Comparison of ENCODE assay signal across 8 cellular contexts in the genomic region with DNA sequence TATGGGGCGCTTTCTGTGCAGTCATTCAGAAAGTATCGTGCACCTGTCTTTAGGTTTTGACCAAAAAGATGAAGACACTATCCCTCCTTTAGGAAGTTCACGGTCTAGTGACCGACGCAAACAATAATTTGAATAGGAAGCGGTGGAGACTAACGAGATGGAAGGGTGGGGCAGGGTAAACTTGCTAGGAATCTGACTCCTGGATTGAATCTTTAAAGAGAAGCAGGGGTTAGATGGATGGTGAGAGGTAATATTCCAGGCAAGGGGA. TPM values are rescaled to one million over a fixed set of nuclear protein-coding genes. Genes with fewer than 3 reads are reported as not detected.
DNase-seq lines count a peak whose midpoint lies in the region; ATAC-seq lines count a peak whose summit lies in the region.

No MANE protein-coding gene starts in this region.

- H2BK5ac ChIP-seq in trophoblast cell (ENCODE audit: low read depth, low read length, poor library complexity) = no peak overlapping the region

- H3K4me3 Mint-ChIP-seq in activated T-cell treated with anti-CD3 and anti-CD28 coated beads, Interleukin-2, amount 50 U/mL, for 4 hours = peak overlapping the region; percentile 100

- no peak overlapping the region for H3K23ac ChIP-seq in trophoblast cell (ENCODE audit: low read length)

- no peak overlapping the region for H2BK120ac ChIP-seq in trophoblast cell (ENCODE audit: insufficient read depth, low read length, poor library complexity)

- peak overlapping the region; percentile 77 for H4K12ac ChIP-seq in trophoblast cell (ENCODE audit: low read depth, low read length)

- H3K27me3 ChIP-seq in endocrine pancreas (ENCODE audit: control insufficient read depth, insufficient read depth, low read length) (no peaks in the 10 kb centered on the region), trophoblast cell (ENCODE audit: insufficient read depth, low read length) (no peaks in the 10 kb centered on the region)

- no peak overlapping the region for H3K27ac ChIP-seq in trophoblast cell (ENCODE audit: low read depth, low read length)

- peak overlapping the region; percentile 42 for H4K91ac ChIP-seq in trophoblast cell (ENCODE audit: low read depth, low read length)

- H3K4ac ChIP-seq in trophoblast cell (ENCODE audit: low read depth, low read length) = no peak overlapping the region

- no peak overlapping the region for H2BK12ac ChIP-seq in trophoblast cell (ENCODE audit: low read length)

- H3K18ac ChIP-seq in trophoblast cell (ENCODE audit: low read length) = no peak overlapping the region

- H3K9me3 Mint-ChIP-seq in activated T-cell treated with anti-CD3 and anti-CD28 coated beads, Interleukin-2, amount 50 U/mL, for 4 hours = no peaks in the 10 kb centered on the region

- no peak for ATAC-seq in activated T-cell treated with anti-CD3 and anti-CD28 coated beads, Interleukin-2, amount 50 U/mL, for 4 hours
- no peak for ATAC-seq in GM19351 (IDR thresholded peaks at IDR 0.05; ENCODE audit: unreplicated experiment)
- no peak for ATAC-seq in GM21528 (IDR thresholded peaks at IDR 0.05; ENCODE audit: low FRiP score, unreplicated experiment)

- H3K4me1 Mint-ChIP-seq in activated T-cell treated with anti-CD3 and anti-CD28 coated beads, Interleukin-2, amount 50 U/mL, for 4 hours (ENCODE audit: low read depth) = peaks cover 40% of the 10 kb centered on the region

- H4K8ac ChIP-seq in trophoblast cell (ENCODE audit: low read depth, low read length) = peak overlapping the region; percentile 85

- DNase-seq in activated T-cell treated with anti-CD3 and anti-CD28 coated beads, Interleukin-2, amount 50 U/mL, for 4 hours = no peak
- DNase-seq in activated T-cell treated with anti-CD3 and anti-CD28 coated beads, Interleukin-2, amount 50 U/mL, for 1 hour = no peak
- DNase-seq in NCI-H69 (lab: John Stamatoyannopoulos, UW) (peak; percentile 76), trophoblast cell (no peak), RKO (ENCODE audit: low spot score) (no peak)

- H3K4me1 ChIP-seq in endocrine pancreas (ENCODE audit: control insufficient read depth, insufficient read depth, low read length) (peaks cover 22% of the 10 kb centered on the region), trophoblast cell (ENCODE audit: control insufficient read depth in 1 of 2, insufficient read depth in 2 of 2, low read length in 2 of 2) (no peaks in the 10 kb centered on the region)

- WGBS in trophoblast cell (ENCODE audit: extremely low coverage, insufficient coverage, insufficient read length) = no CpG with 5 or more reads among the region's 7 CpGs

- peaks cover 11% of the 10 kb centered on the region for H3K36me3 Mint-ChIP-seq in activated T-cell treated with anti-CD3 and anti-CD28 coated beads, Interleukin-2, amount 50 U/mL, for 4 hours (ENCODE audit: insufficient read depth)

- no peak overlapping the region for H2AK5ac ChIP-seq in trophoblast cell (ENCODE audit: low read length)

- H2AFZ ChIP-seq in trophoblast cell (ENCODE audit: insufficient read depth, low read length, poor library complexity) = peak overlapping the region; percentile 83

- peaks cover 7% of the 10 kb centered on the region for H3K79me1 ChIP-seq in trophoblast cell (ENCODE audit: low read length)

- H3K9ac ChIP-seq in endocrine pancreas (ENCODE audit: control insufficient read depth, insufficient read depth, low read length) (peak overlapping the region; percentile 1), trophoblast cell (ENCODE audit: low read length) (no peak overlapping the region)

- peaks cover 9% of the 10 kb centered on the region for H3K79me2 ChIP-seq in trophoblast cell (ENCODE audit: control insufficient read depth, insufficient read depth, low read length, poor library complexity)

- H3K9me3 ChIP-seq in endocrine pancreas (ENCODE audit: control insufficient read depth, low read length) (no peaks in the 10 kb centered on the region), trophoblast cell (ENCODE audit: insufficient read depth, low read depth, low read length) (no peaks in the 10 kb centered on the region)

- no peaks in the 10 kb centered on the region for H3K27me3 Mint-ChIP-seq in activated T-cell treated with anti-CD3 and anti-CD28 coated beads, Interleukin-2, amount 50 U/mL, for 4 hours (ENCODE audit: low read depth)

- no peak overlapping the region for H3K14ac ChIP-seq in trophoblast cell (ENCODE audit: low read length)

- H3K36me3 ChIP-seq in endocrine pancreas (ENCODE audit: control insufficient read depth, insufficient read depth, low read length) (no peaks in the 10 kb centered on the region), trophoblast cell (ENCODE audit: control insufficient read depth in 1 of 2, insufficient read depth in 2 of 2, low read length in 2 of 2) (peaks cover 0 to 1% of the 10 kb centered on the region in 2 experiments)

- peak overlapping the region; percentile 74 for H3K4me2 ChIP-seq in trophoblast cell (ENCODE audit: low read length)

- peak overlapping the region; percentile 78 for H3K4me3 ChIP-seq in endocrine pancreas (ENCODE audit: control insufficient read depth, insufficient read depth, low read length)
- no peak overlapping the region for H3K4me3 ChIP-seq in trophoblast cell (ENCODE audit: low read depth, low read length)

RNA-seq across cellular contexts. Expression of a gene that starts 0.6 kb away (rescaled TPM):
- total RNA-seq in activated T-cell treated with anti-CD3 and anti-CD28 coated beads, Interleukin-2, amount 50 U/mL, for 4 hours = 100 to 1,000 TPM; 122 to 135 (median 123) TPM
- 114 and 116 TPM in 2 replicates for polyA plus RNA-seq in trophoblast cell (2013)

RNA-seq across cellular contexts. Expression of a gene that starts 12.1 kb away (rescaled TPM):
- total RNA-seq in activated T-cell treated with anti-CD3 and anti-CD28 coated beads, Interleukin-2, amount 50 U/mL, for 4 hours = 10 to 100 TPM; 21.2 to 22.3 (median 22.1) TPM
- polyA plus RNA-seq in trophoblast cell (2013) = 4.9 and 7.2 TPM in 2 replicates
